ENCODE assay signal across 21 cellular contexts in genomic region chr11:79294845-79295520, GRCh38.
DNase-seq lines count a peak whose midpoint lies in the region; ATAC-seq and TF ChIP-seq lines count a peak whose summit lies in the region.
"Had no signal": no experiment of that assay in that cellular context is flagged by ENCODE, and none has a peak within 500 bp of the region (broad histone marks: within the 10 kb centered on the region; RNA-seq: fewer than 3 reads in every experiment).

No MANE protein-coding gene starts in this region.

- intact Hi-C loops in upper lobe of right lung (cut with DNase I) (no loop called here), OCI-LY7 (cut with micrococcal nuclease; ENCODE audit: unreplicated experiment) (no loop called here)

- POLR2A ChIA-PET in OCI-LY7 (lab: Charles Lee), result interaction anchor here (0.7 to 0.9 kb wide), 2 partner anchors 10 to 45 kb away, joined by 3 to 4 read pairs; no protein-coding TSS in a partner anchor

- no peak overlapping the region for H2AFZ ChIP-seq in OCI-LY7 (ENCODE audit: low read length)
- H2AFZ ChIP-seq: GM23338, hepatocyte had no signal

- H3K9me3 ChIP-seq in upper lobe of right lung (no peaks in the 10 kb centered on the region), OCI-LY7 (ENCODE audit: low read length) (no peaks in the 10 kb centered on the region)
- H3K9me3 ChIP-seq: gastrocnemius medialis had no signal

- H4K20me1 ChIP-seq in OCI-LY7 (ENCODE audit: insufficient read depth, low read length), result no peaks in the 10 kb centered on the region

- CTCF ChIA-PET in OCI-LY7 (lab: Charles Lee; ENCODE audit: unreplicated experiment), result no interaction called here

- H3K4me2 ChIP-seq in OCI-LY7 (ENCODE audit: low read length), result no peak overlapping the region
- H3K4me2 ChIP-seq: GM23338, hepatocyte had no signal

- H3K79me2 ChIP-seq in OCI-LY7 (ENCODE audit: insufficient read depth, low read depth, low read length), result no peaks in the 10 kb centered on the region
- H3K79me2 ChIP-seq: hepatocyte had no signal

- H3K27me3 ChIP-seq in foreskin keratinocyte (no peaks in the 10 kb centered on the region), upper lobe of right lung (no peaks in the 10 kb centered on the region)
- H3K27me3 ChIP-seq: gastrocnemius medialis, hepatocyte had no signal

- H3K4me1 ChIP-seq in foreskin keratinocyte, result no peaks in the 10 kb centered on the region
- H3K4me1 ChIP-seq in upper lobe of right lung, result no peaks in the 10 kb centered on the region
- no peaks in the 10 kb centered on the region for H3K4me1 ChIP-seq in OCI-LY7 (ENCODE audit: insufficient read depth, low read length, poor library complexity, severe bottlenecking)
- H3K4me1 ChIP-seq: gastrocnemius medialis had no signal

- BruUV-seq in OCI-LY7 (replicated peaks; lab: Mats Ljungman, UMichigan), result no TSS peak

- no peaks in the 10 kb centered on the region for H3K36me3 ChIP-seq in upper lobe of right lung
- H3K36me3 ChIP-seq in OCI-LY7 (ENCODE audit: insufficient read depth, low read length), result no peaks in the 10 kb centered on the region
- H3K36me3 ChIP-seq: gastrocnemius medialis had no signal

- ATAC-seq in foreskin keratinocyte, result peak; percentile 56
- peak; percentile 10 for ATAC-seq in upper lobe of right lung
- ATAC-seq in HG03025 (IDR thresholded peaks at IDR 0.05; ENCODE audit: low FRiP score, unreplicated experiment), result no peak
- no peak for ATAC-seq in GM21381 (IDR thresholded peaks at IDR 0.05; ENCODE audit: unreplicated experiment)
- ATAC-seq: activated CD4-positive, alpha-beta T cell treated with anti-CD3 and anti-CD28 coated beads for 36 hours; activated CD8-positive, alpha-beta T cell treated with anti-CD3 and anti-CD28 coated beads, Interleukin-2, amount 10 ng/mL, durations not matched to agents 7 days and 5 days; gastrocnemius medialis; GM23338; HepG2 had no signal

- DNase-seq in NCI-H345 (lab: John Stamatoyannopoulos, UW) (peak; percentile 38), NCI-H345 treated with DMSO at 0.1 percent for 48 hours (lab: John Stamatoyannopoulos, UW; ENCODE audit: unreplicated experiment) (no peak), NCI-H69 (lab: John Stamatoyannopoulos, UW) (peak; percentile 77), foreskin keratinocyte (no peak), upper lobe of right lung (no peak), OCI-LY7 (ENCODE audit: low spot score) (no peak)
- DNase-seq: activated CD4-positive, alpha-beta T cell treated with anti-CD3 and anti-CD28 coated beads for 36 hours; activated CD8-positive, alpha-beta T cell treated with anti-CD3 and anti-CD28 coated beads, Interleukin-2, amount 10 ng/mL, durations not matched to agents 7 days and 5 days; anterior cingulate cortex; CD4-positive, alpha-beta T cell; cortex of kidney; gastrocnemius medialis; NCI-H2171; NCI-H526 treated with DMSO at 0.1 percent for 48 hours had no signal

- no peak overlapping the region for H3K27ac ChIP-seq in foreskin keratinocyte
- H3K27ac ChIP-seq in upper lobe of right lung, result no peak overlapping the region
- H3K27ac ChIP-seq in OCI-LY7 (ENCODE audit: low read depth, low read length, poor library complexity, severe bottlenecking), result no peak overlapping the region
- H3K27ac ChIP-seq: gastrocnemius medialis, hepatocyte, RWPE1, SK-N-MC had no signal

- H3K4me3 ChIP-seq in upper lobe of right lung (no peak overlapping the region), OCI-LY7 (ENCODE audit: low read depth, low read length, poor library complexity, severe bottlenecking) (no peak overlapping the region)
- H3K4me3 ChIP-seq: gastrocnemius medialis, GM23338, hepatocyte, SK-N-MC had no signal

- H3K9me2 ChIP-seq in OCI-LY7 (ENCODE audit: insufficient read depth, low read length), result no peaks in the 10 kb centered on the region

- TF ChIP-seq CTCF in foreskin keratinocyte (conservative IDR thresholded peaks at IDR 0.05) (no peak), upper lobe of right lung (IDR thresholded peaks at IDR 0.05) (no peak), OCI-LY7 (conservative IDR thresholded peaks at IDR 0.05; ENCODE audit: low read length) (no peak)

Comparison
In these comparisons a context has a peak if more than half of its experiments do, and no peak if none do; other contexts are left out.
1. DNase-seq: peak in NCI-H345 (single experiment) and NCI-H69 (single experiment); none in NCI-H345 treated with DMSO at 0.1 percent for 48 hours (single experiment), foreskin keratinocyte (0 of 2), upper lobe of right lung (single experiment) and OCI-LY7 (single experiment).
2. ATAC-seq: peak in foreskin keratinocyte (single experiment) and upper lobe of right lung (single experiment); none in HG03025 (single experiment) and GM21381 (single experiment).